ENCODE assay signal across 1 cellular context in genomic region chr6:30617565-30618269, GRCh38.
TF ChIP-seq lines count a peak whose summit lies in the region.

TSS of gene MRPS18B (plus strand) at chr6:30617840. CDS start at chr6:30617866, 26 bp downstream.

TF ChIP-seq in HepG2, 621 proteins besides CTCF, POLR2A, EP300 and RAD21 (continued from another document):
- TF ChIP-seq MLXIP (CRISPR knock-in tag; IDR thresholded peaks at IDR 0.05; ENCODE audit: borderline replicate concordance) (peak; percentile 55; the same call in 1 of the 2 replicates), SKI (IDR thresholded peaks at IDR 0.05; ENCODE audit: partially characterized antibody) (no peak), MLX (CRISPR knock-in tag; IDR thresholded peaks at IDR 0.05) (no peak), MED1 (CRISPR knock-in tag; IDR thresholded peaks at IDR 0.05) (peak; percentile 71; the same call in 1 of the 2 replicates), ZBTB34 (CRISPR knock-in tag; IDR thresholded peaks at IDR 0.05) (no peak), ZC3H13 (CRISPR knock-in tag; IDR thresholded peaks at IDR 0.05) (0 out of 2 replicates have a peak, but pooled peaks have one; percentile 63), TFDP2 (CRISPR knock-in tag; IDR thresholded peaks at IDR 0.05) (peak; percentile 43; the same call in 1 of the 2 replicates), JDP2 (CRISPR knock-in tag; IDR thresholded peaks at IDR 0.05; ENCODE audit: borderline replicate concordance) (no peak), ZNF678 (CRISPR knock-in tag; IDR thresholded peaks at IDR 0.05) (no peak), RNF219 (CRISPR knock-in tag; IDR thresholded peaks at IDR 0.05) (no peak), ZBTB21 (CRISPR knock-in tag; IDR thresholded peaks at IDR 0.05) (peak; percentile 46), RBM22 (optimal IDR thresholded peaks at IDR 0.05; ENCODE audit: low read length) (no peak), ZFX (CRISPR knock-in tag; IDR thresholded peaks at IDR 0.05; ENCODE audit: low read depth) (peak; percentile 69), ZNF687 (CRISPR knock-in tag; IDR thresholded peaks at IDR 0.05) (peak; percentile 98), POGZ (CRISPR knock-in tag; IDR thresholded peaks at IDR 0.05) (peak; percentile 6; the same call in 1 of the 2 replicates), ZNF577 (CRISPR knock-in tag; IDR thresholded peaks at IDR 0.05; ENCODE audit: borderline replicate concordance, low read depth) (no peak), E2F5 (CRISPR knock-in tag; conservative IDR thresholded peaks at IDR 0.05) (no peak), PHB2 (IDR thresholded peaks at IDR 0.05; ENCODE audit: partially characterized antibody) (no peak), ZNF878 (CRISPR knock-in tag; IDR thresholded peaks at IDR 0.05) (peak; percentile 72; the same call in 1 of the 2 replicates)
